ENCODE assay signal across 14 cellular contexts in the genomic region with DNA sequence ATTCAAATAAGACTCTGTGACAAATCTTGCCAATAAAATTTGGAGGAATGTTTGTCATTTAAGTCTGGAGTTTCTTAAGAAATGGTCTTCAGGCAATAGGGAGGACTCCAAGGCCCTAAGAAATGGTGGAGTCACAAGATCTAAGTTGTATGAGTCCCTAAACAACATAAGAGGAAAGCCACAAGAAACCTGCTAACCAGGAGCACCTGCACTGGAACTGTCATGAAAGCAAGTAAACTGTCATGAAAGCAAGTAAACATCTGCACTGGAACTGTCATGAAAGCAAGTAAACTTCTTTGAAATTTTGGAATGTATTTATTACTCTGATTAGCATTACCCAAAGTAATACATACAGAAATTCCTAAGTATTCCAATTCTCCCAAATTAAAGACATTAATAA. TPM values are rescaled to one million over a fixed set of nuclear protein-coding genes. Genes with fewer than 3 reads are reported as not detected.
DNase-seq lines count a peak whose midpoint lies in the region; ATAC-seq and TF ChIP-seq lines count a peak whose summit lies in the region.
"Had no signal": no experiment of that assay in that cellular context is flagged by ENCODE, and none has a peak within 500 bp of the region (broad histone marks: within the 10 kb centered on the region; RNA-seq: fewer than 3 reads in every experiment).

No MANE protein-coding gene starts in this region.

- no peaks in the 10 kb centered on the region for H3K27me3 ChIP-seq in Caco-2 (replicated peaks; ENCODE audit: control insufficient read depth, insufficient read depth, low read length)
- no peaks in the 10 kb centered on the region for H3K27me3 ChIP-seq in aorta (ENCODE audit: control insufficient read depth in 1 of 2, insufficient read depth in 2 of 2, low read length in 1 of 2)
- H3K27me3 ChIP-seq: testis had no signal

- peaks cover 43% of the 10 kb centered on the region for H3K4me1 Mint-ChIP-seq in activated CD4-positive, alpha-beta T cell treated with anti-CD3 and anti-CD28 coated beads, Interleukin-2, amount 10 ng/mL, durations not matched to agents 24 days and 14 days
- peaks cover 46 to 51% (median 50%) of the 10 kb centered on the region in 3 donors for H3K4me1 Mint-ChIP-seq in IgD-negative memory B cell
- peaks cover 62% of the 10 kb centered on the region for H3K4me1 Mint-ChIP-seq in activated naive CD8-positive, alpha-beta T cell treated with anti-CD3 and anti-CD28 coated beads for 36 hours
- peaks cover 42 to 78% (median 72%) of the 10 kb centered on the region in 4 donors for H3K4me1 Mint-ChIP-seq in naive thymus-derived CD8-positive, alpha-beta T cell
- no peaks in the 10 kb centered on the region for H3K4me1 Mint-ChIP-seq in Caco-2 (ENCODE audit: low read depth, unreplicated experiment)

- TF ChIP-seq CTCF in Caco-2 (IDR thresholded peaks at IDR 0.05; ENCODE audit: insufficient read depth in 1 of 2, low read depth in 1 of 2, low read length in 1 of 2, severe bottlenecking in 1 of 2, unreplicated experiment in 1 of 2): no peak

- CTCF ChIA-PET in Caco-2 (lab: Charles Lee): no interaction called here

- H3K36me3 ChIP-seq in Caco-2 (ENCODE audit: control insufficient read depth, insufficient read depth, low read length) (no peaks in the 10 kb centered on the region), aorta (ENCODE audit: control insufficient read depth in 1 of 2, insufficient read depth in 2 of 2, low read length in 1 of 2) (no peaks in the 10 kb centered on the region)

- H3K27ac Mint-ChIP-seq in activated CD4-positive, alpha-beta T cell treated with anti-CD3 and anti-CD28 coated beads, Interleukin-2, amount 10 ng/mL, durations not matched to agents 24 days and 14 days: no peak overlapping the region
- H3K27ac Mint-ChIP-seq in IgD-negative memory B cell: peak overlapping the region in 2 of 3 donors; percentile 62 to 81
- peak overlapping the region; percentile 30 for H3K27ac Mint-ChIP-seq in activated naive CD8-positive, alpha-beta T cell treated with anti-CD3 and anti-CD28 coated beads for 36 hours
- peak overlapping the region in 9 of 10 donors; percentile 36 to 87 (median 67) for H3K27ac Mint-ChIP-seq in naive thymus-derived CD8-positive, alpha-beta T cell
- H3K27ac Mint-ChIP-seq in Caco-2 (ENCODE audit: unreplicated experiment): no peak overlapping the region

- BruUV-seq in Caco-2 (replicated peaks; lab: Mats Ljungman, UMichigan): no TSS peak

- ATAC-seq in naive thymus-derived CD8-positive, alpha-beta T cell: no peak
- no peak for ATAC-seq in aorta (ENCODE audit: low FRiP score)

- H3K4me3 Mint-ChIP-seq in activated CD4-positive, alpha-beta T cell treated with anti-CD3 and anti-CD28 coated beads, Interleukin-2, amount 10 ng/mL, durations not matched to agents 24 days and 14 days: peak overlapping the region; percentile 37
- H3K4me3 Mint-ChIP-seq in IgD-negative memory B cell (peak overlapping the region; percentile 22 to 83 (median 50)), Caco-2 (ENCODE audit: unreplicated experiment) (no peak overlapping the region)
- H3K4me3 Mint-ChIP-seq in activated naive CD8-positive, alpha-beta T cell treated with anti-CD3 and anti-CD28 coated beads for 36 hours: peak overlapping the region; percentile 37
- H3K4me3 Mint-ChIP-seq in naive thymus-derived CD8-positive, alpha-beta T cell: peak overlapping the region; percentile 58 to 79 (median 69)

- H3K9me3 ChIP-seq in Caco-2 (no peaks in the 10 kb centered on the region), aorta (ENCODE audit: control insufficient read depth, low read length) (no peaks in the 10 kb centered on the region)
- H3K9me3 ChIP-seq: testis had no signal

- peaks cover 1% of the 10 kb centered on the region for H3K27me3 Mint-ChIP-seq in activated CD4-positive, alpha-beta T cell treated with anti-CD3 and anti-CD28 coated beads, Interleukin-2, amount 10 ng/mL, durations not matched to agents 24 days and 14 days
- no peaks in the 10 kb centered on the region for H3K27me3 Mint-ChIP-seq in IgD-negative memory B cell
- no peaks in the 10 kb centered on the region for H3K27me3 Mint-ChIP-seq in activated naive CD8-positive, alpha-beta T cell treated with anti-CD3 and anti-CD28 coated beads for 36 hours
- H3K27me3 Mint-ChIP-seq in naive thymus-derived CD8-positive, alpha-beta T cell: peaks cover 0 to 3% (median 0%) of the 10 kb centered on the region in 5 donors
- no peaks in the 10 kb centered on the region for H3K27me3 Mint-ChIP-seq in Caco-2 (ENCODE audit: insufficient read depth, unreplicated experiment)

- H3K9me3 Mint-ChIP-seq in activated CD4-positive, alpha-beta T cell treated with anti-CD3 and anti-CD28 coated beads, Interleukin-2, amount 10 ng/mL, durations not matched to agents 24 days and 14 days: no peaks in the 10 kb centered on the region
- H3K9me3 Mint-ChIP-seq in IgD-negative memory B cell (peaks cover 0 to 2% (median 0%) of the 10 kb centered on the region in 3 donors), Caco-2 (ENCODE audit: unreplicated experiment) (no peaks in the 10 kb centered on the region)
- H3K9me3 Mint-ChIP-seq in activated naive CD8-positive, alpha-beta T cell treated with anti-CD3 and anti-CD28 coated beads for 36 hours: no peaks in the 10 kb centered on the region
- peaks cover 0 to 6% (median 0%) of the 10 kb centered on the region in 9 donors for H3K9me3 Mint-ChIP-seq in naive thymus-derived CD8-positive, alpha-beta T cell

- H3K4me1 ChIP-seq in Caco-2 (peaks cover 7% of the 10 kb centered on the region), aorta (ENCODE audit: control insufficient read depth in 1 of 2, insufficient read depth in 2 of 2, low read length in 2 of 2) (peaks cover 0 to 2% of the 10 kb centered on the region in 2 donors)

- POLR2A ChIA-PET in naive thymus-derived CD8-positive, alpha-beta T cell (lab: Charles Lee): interaction anchor here (14.8 kb wide), 1 partner anchor 43 kb away, joined by 876 read pairs; the partner anchor contains the start of gene MRPL1
- POLR2A ChIA-PET in Caco-2 (lab: Charles Lee): no interaction called here

- DNase-seq in activated CD4-positive, alpha-beta T cell treated with anti-CD3 and anti-CD28 coated beads, Interleukin-2, amount 10 ng/mL, durations not matched to agents 24 days and 14 days: peak; percentile 62
- DNase-seq in activated CD4-positive, alpha-beta T cell treated with anti-CD3 and anti-CD28 coated beads for 1 hour: no peak
- no peak for DNase-seq in activated naive CD8-positive, alpha-beta T cell treated with anti-CD3 and anti-CD28 coated beads for 36 hours
- no peak for DNase-seq in naive thymus-derived CD8-positive, alpha-beta T cell
- DNase-seq in HPDE6-E6E7 (ENCODE audit: extremely low spot score) (no peak), Caco-2 (no peak), aorta (no peak)
- DNase-seq: activated effector memory CD4-positive, alpha-beta T cell treated with Interleukin-2 at 50 U/mL for 16 hours; Karpas-422; NCI-H510A treated with DMSO at 0.1 percent for 48 hours; retina; testis had no signal

- no peak overlapping the region for H3K4me3 ChIP-seq in Caco-2 (ENCODE audit: low read depth, low read length)
- no peak overlapping the region for H3K4me3 ChIP-seq in aorta (ENCODE audit: low read length in 2 of 2)
- H3K4me3 ChIP-seq: testis had no signal

- peak overlapping the region in 1 of 2 donors; percentile 48 for H3K27ac ChIP-seq in aorta (ENCODE audit: low read depth in 1 of 2, low read length in 2 of 2)
- H3K27ac ChIP-seq: RWPE1, testis had no signal

- intact Hi-C loops in activated CD4-positive, alpha-beta T cell treated with anti-CD3 and anti-CD28 coated beads, Interleukin-2, amount 10 ng/mL, durations not matched to agents 24 days and 14 days (cut with micrococcal nuclease): loop anchor here (5.0 kb wide), 1 partner anchor 242 kb away; the partner anchor contains the start of gene FRAS1
- intact Hi-C loops in Caco-2 (cut with micrococcal nuclease; ENCODE audit: unreplicated experiment): loop anchor here (5.0 kb wide), 1 partner anchor 142 kb away; no protein-coding TSS in a partner anchor
- intact Hi-C loops in aorta (cut with DNase I): no loop called here

- peaks cover 49% of the 10 kb centered on the region for H3K36me3 Mint-ChIP-seq in activated CD4-positive, alpha-beta T cell treated with anti-CD3 and anti-CD28 coated beads, Interleukin-2, amount 10 ng/mL, durations not matched to agents 24 days and 14 days (ENCODE audit: low read depth)
- peaks cover 4% of the 10 kb centered on the region for H3K36me3 Mint-ChIP-seq in IgD-negative memory B cell
- peaks cover 38% of the 10 kb centered on the region for H3K36me3 Mint-ChIP-seq in activated naive CD8-positive, alpha-beta T cell treated with anti-CD3 and anti-CD28 coated beads for 36 hours
- H3K36me3 Mint-ChIP-seq in naive thymus-derived CD8-positive, alpha-beta T cell: peaks cover 5 to 36% (median 18%) of the 10 kb centered on the region in 3 donors
- H3K36me3 Mint-ChIP-seq in Caco-2 (ENCODE audit: insufficient read depth, unreplicated experiment): peaks cover 13% of the 10 kb centered on the region

RNA-seq across cellular contexts. Expression of gene CNOT6L, which starts 3.5 kb away (rescaled TPM):
- total RNA-seq in activated CD4-positive, alpha-beta T cell treated with anti-CD3 and anti-CD28 coated beads, Interleukin-2, amount 10 ng/mL, durations not matched to agents 24 days and 14 days: 105 and 108 TPM in 2 replicates
- 40.1 TPM for polyA plus RNA-seq in IgD-negative memory B cell
- total RNA-seq in activated naive CD8-positive, alpha-beta T cell treated with anti-CD3 and anti-CD28 coated beads for 36 hours: 10 to 100 TPM; 85.1 to 88.8 TPM
- 100 to 1,000 TPM; 227 to 231 TPM for total RNA-seq in naive thymus-derived CD8-positive, alpha-beta T cell
- 10 to 100 TPM; 58.3 to 61.5 (median 60.2) TPM for polyA plus RNA-seq in naive thymus-derived CD8-positive, alpha-beta T cell
- total RNA-seq in Caco-2 (2022): 18.8 and 20.2 TPM in 2 replicates
- total RNA-seq in aorta: 10 to 100 TPM; 40.2 to 56.2 TPM
- 1 to 10 TPM; 4.6 to 9.5 TPM for polyA plus RNA-seq in aorta

RNA-seq across cellular contexts. Expression of gene MRPL1, which starts 47.0 kb away (rescaled TPM):
- total RNA-seq in activated CD4-positive, alpha-beta T cell treated with anti-CD3 and anti-CD28 coated beads, Interleukin-2, amount 10 ng/mL, durations not matched to agents 24 days and 14 days: 65.0 and 72.7 TPM in 2 replicates
- polyA plus RNA-seq in IgD-negative memory B cell (30.0 TPM), aorta (10 to 100 TPM; 28.0 to 45.2 TPM)
- total RNA-seq in activated naive CD8-positive, alpha-beta T cell treated with anti-CD3 and anti-CD28 coated beads for 36 hours: 100 to 1,000 TPM; 103 to 112 TPM
- total RNA-seq in naive thymus-derived CD8-positive, alpha-beta T cell: 10 to 100 TPM; 27.0 to 28.7 TPM
- 10 to 100 TPM; 35.6 to 37.9 (median 37.1) TPM for polyA plus RNA-seq in naive thymus-derived CD8-positive, alpha-beta T cell
- total RNA-seq in Caco-2 (2022) (38.4 and 42.0 TPM in 2 replicates), aorta (10 to 100 TPM; 19.6 to 24.9 TPM)

Comparison
In these comparisons a context has a peak if more than half of its experiments do, and no peak if none do; other contexts are left out.
1. H3K27ac Mint-ChIP-seq: peak in IgD-negative memory B cell (2 of 3), activated naive CD8-positive, alpha-beta T cell treated with anti-CD3 and anti-CD28 coated beads for 36 hours (single experiment) and naive thymus-derived CD8-positive, alpha-beta T cell (9 of 10); none in activated CD4-positive, alpha-beta T cell treated with anti-CD3 and anti-CD28 coated beads, Interleukin-2, amount 10 ng/mL, durations not matched to agents 24 days and 14 days (single experiment) and Caco-2 (single experiment).
2. intact Hi-C loops: an anchor here in activated CD4-positive, alpha-beta T cell treated with anti-CD3 and anti-CD28 coated beads, Interleukin-2, amount 10 ng/mL, durations not matched to agents 24 days and 14 days (5.0 kb wide) and Caco-2 (5.0 kb wide); none called in aorta.